Comparison of ENCODE assay signal across 8 cellular contexts in the genomic region with DNA sequence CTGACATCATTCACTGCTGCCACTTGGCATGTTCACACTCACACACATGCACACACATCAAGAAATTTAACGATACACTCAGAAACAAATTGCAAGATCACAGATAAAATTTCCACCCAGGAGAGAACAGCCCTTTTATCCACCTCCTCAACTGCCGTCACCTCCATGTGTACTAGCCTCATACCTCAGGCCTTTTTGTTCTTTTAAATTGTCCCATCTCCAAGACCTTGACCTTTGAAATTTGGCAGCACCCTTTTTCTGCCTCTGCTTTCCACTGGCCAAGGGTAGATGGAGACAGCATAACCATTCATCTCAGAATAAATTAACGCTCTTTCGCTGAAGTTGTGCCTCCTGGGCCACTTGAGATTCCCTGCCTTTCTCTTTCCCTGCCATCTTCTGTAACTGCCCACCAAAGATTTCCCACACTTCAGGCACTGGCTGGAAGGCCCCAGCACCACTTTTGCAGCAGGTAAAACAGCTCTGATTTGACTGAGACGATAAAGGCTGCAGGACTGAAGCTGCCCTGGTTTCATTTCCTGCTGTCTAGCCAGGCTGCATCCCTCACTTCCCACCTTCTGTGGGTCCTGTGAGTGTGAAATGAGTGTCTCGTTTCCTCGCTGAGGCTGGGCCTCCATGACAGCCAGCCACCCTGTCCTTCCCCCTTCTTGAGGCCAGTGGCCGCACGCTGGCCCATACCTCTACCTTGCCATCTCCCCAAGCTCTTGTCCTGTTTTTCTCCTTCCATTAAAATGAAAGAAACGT.
DNase-seq lines count a peak whose midpoint lies in the region; ATAC-seq and FAIRE-seq lines count a peak whose summit lies in the region.

No MANE protein-coding gene starts in this region.

- H3K27ac Mint-ChIP-seq in central memory CD8-positive, alpha-beta T cell (ENCODE audit: low read depth) = peak overlapping the region; percentile 46
- peak overlapping the region; percentile 63 for H3K27ac Mint-ChIP-seq in stimulated activated memory B cell treated with anti-CD40 and anti-IgM and Interleukin-4, amounts not matched to agents 10 μg/mL and 1 μg/mL and 100 μg/mL, for 72 hours

- DNase-seq in Ammon's horn (ENCODE audit: low spot score) (peak; percentile 49), urothelium cell line (ENCODE audit: low spot score) (no peak), epidermal melanocyte (ENCODE audit: insufficient read length, low spot score) (no peak), HK-2 (ENCODE audit: unreplicated experiment) (no peak)
- DNase-seq in central memory CD8-positive, alpha-beta T cell (ENCODE audit: low spot score in 2 of 2) = no peak

- H3K27me3 Mint-ChIP-seq in central memory CD8-positive, alpha-beta T cell = no peaks in the 10 kb centered on the region
- H3K27me3 Mint-ChIP-seq in stimulated activated memory B cell treated with anti-CD40 and anti-IgM and Interleukin-4, amounts not matched to agents 10 μg/mL and 1 μg/mL and 100 μg/mL, for 72 hours = no peaks in the 10 kb centered on the region

- no peaks in the 10 kb centered on the region for H3K9me3 Mint-ChIP-seq in central memory CD8-positive, alpha-beta T cell
- no peaks in the 10 kb centered on the region for H3K9me3 Mint-ChIP-seq in stimulated activated memory B cell treated with anti-CD40 and anti-IgM and Interleukin-4, amounts not matched to agents 10 μg/mL and 1 μg/mL and 100 μg/mL, for 72 hours

- peak; percentile 64 for ATAC-seq in GM19395 (IDR thresholded peaks at IDR 0.05; ENCODE audit: unreplicated experiment)
- peak; percentile 64 for ATAC-seq in HG03457 (IDR thresholded peaks at IDR 0.05; ENCODE audit: unreplicated experiment)
- peak; percentile 66 for ATAC-seq in central memory CD8-positive, alpha-beta T cell (replicated peaks; ENCODE audit: extremely low read depth, poor library complexity, severe bottlenecking)
- ATAC-seq in stimulated activated memory B cell treated with anti-CD40 and anti-IgM and Interleukin-4, amounts not matched to agents 10 μg/mL and 1 μg/mL and 100 μg/mL, for 72 hours = peak; percentile 90

- H3K36me3 Mint-ChIP-seq in central memory CD8-positive, alpha-beta T cell (ENCODE audit: insufficient read depth) = peaks cover 14% of the 10 kb centered on the region
- H3K36me3 Mint-ChIP-seq in stimulated activated memory B cell treated with anti-CD40 and anti-IgM and Interleukin-4, amounts not matched to agents 10 μg/mL and 1 μg/mL and 100 μg/mL, for 72 hours = peaks cover 28% of the 10 kb centered on the region

- H3K4me1 Mint-ChIP-seq in central memory CD8-positive, alpha-beta T cell = peaks cover 69% of the 10 kb centered on the region
- peaks cover 69% of the 10 kb centered on the region for H3K4me1 Mint-ChIP-seq in stimulated activated memory B cell treated with anti-CD40 and anti-IgM and Interleukin-4, amounts not matched to agents 10 μg/mL and 1 μg/mL and 100 μg/mL, for 72 hours

- no peak for FAIRE-seq in urothelium cell line (lab: Jason Lieb, UNC)

- H3K4me3 Mint-ChIP-seq in central memory CD8-positive, alpha-beta T cell = peak overlapping the region; percentile 2
- no peak overlapping the region for H3K4me3 Mint-ChIP-seq in stimulated activated memory B cell treated with anti-CD40 and anti-IgM and Interleukin-4, amounts not matched to agents 10 μg/mL and 1 μg/mL and 100 μg/mL, for 72 hours
